In the genomic region with DNA sequence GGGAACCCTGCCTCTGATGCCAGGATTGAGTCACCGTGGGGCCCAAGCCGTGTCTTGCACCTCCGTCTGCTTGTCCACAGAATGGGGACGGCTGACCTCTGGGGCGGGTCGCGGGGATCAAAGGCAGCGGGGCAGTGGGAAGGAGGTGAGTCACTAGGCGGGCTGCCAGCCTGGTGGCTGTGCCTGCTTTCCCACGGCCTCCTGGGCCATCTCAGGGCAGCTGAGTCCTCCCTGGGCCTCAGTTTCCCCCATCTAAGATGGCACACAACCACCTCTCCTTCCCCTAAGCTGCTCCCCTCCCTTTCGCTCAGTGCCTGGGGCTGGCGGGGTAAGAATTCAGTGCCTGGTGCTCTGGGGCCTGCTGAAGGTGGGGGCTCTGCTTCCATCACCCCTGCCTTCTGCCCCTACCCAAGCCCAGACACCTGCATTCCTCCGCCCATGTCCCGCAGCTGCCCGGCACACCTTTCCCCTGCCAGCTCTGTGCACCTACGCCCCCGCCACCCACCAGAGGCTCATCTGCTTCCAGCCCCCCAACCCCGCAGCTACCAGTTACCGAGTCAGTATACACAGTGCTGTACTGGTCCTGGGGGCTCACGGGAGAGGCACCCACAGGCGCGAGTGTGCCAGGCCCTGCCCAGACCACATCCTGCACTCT, we compare ENCODE assay signal across 1 cellular context.
TF ChIP-seq lines count a peak whose summit lies in the region.

No MANE protein-coding gene starts in this region.

TF ChIP-seq in HepG2, 621 proteins besides CTCF, POLR2A, EP300 and RAD21 (continued from another document and continues in another):
- no peak for TF ChIP-seq FLYWCH1 (CRISPR knock-in tag; IDR thresholded peaks at IDR 0.05)
- TF ChIP-seq KDM4B (CRISPR knock-in tag; IDR thresholded peaks at IDR 0.05) = no peak
- no peak for TF ChIP-seq ZNF570 (CRISPR knock-in tag; IDR thresholded peaks at IDR 0.05; ENCODE audit: borderline replicate concordance)
- TF ChIP-seq HMG20A (CRISPR knock-in tag; IDR thresholded peaks at IDR 0.05; ENCODE audit: borderline replicate concordance) = peak; percentile 46; the same call in 1 of the 2 replicates
- TF ChIP-seq SMAD3 (CRISPR knock-in tag; IDR thresholded peaks at IDR 0.05) = no peak
- TF ChIP-seq, protein P1, sequence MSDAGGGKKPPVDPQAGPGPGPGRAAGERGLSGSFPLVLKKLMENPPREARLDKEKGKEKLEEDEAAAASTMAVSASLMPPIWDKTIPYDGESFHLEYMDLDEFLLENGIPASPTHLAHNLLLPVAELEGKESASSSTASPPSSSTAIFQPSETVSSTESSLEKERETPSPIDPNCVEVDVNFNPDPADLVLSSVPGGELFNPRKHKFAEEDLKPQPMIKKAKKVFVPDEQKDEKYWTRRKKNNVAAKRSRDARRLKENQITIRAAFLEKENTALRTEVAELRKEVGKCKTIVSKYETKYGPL (CRISPR knock-in tag; IDR thresholded peaks at IDR 0.05) = no peak
- no peak for TF ChIP-seq TAF1 (CRISPR knock-in tag; IDR thresholded peaks at IDR 0.05)
- no peak for TF ChIP-seq ZNF382 (CRISPR knock-in tag; IDR thresholded peaks at IDR 0.05; ENCODE audit: borderline replicate concordance)
- TF ChIP-seq NCOR1 (IDR thresholded peaks at IDR 0.05; ENCODE audit: borderline replicate concordance, low read length) = no peak
- no peak for TF ChIP-seq ZNF652 (CRISPR knock-in tag; IDR thresholded peaks at IDR 0.05; ENCODE audit: borderline replicate concordance, low read depth)
- no peak for TF ChIP-seq ATM (IDR thresholded peaks at IDR 0.05; ENCODE audit: borderline replicate concordance)
- TF ChIP-seq SAP130 (CRISPR knock-in tag; IDR thresholded peaks at IDR 0.05; ENCODE audit: low read depth) = peak; percentile 44; the same call in 1 of the 2 replicates
- no peak for TF ChIP-seq PTBP1 (IDR thresholded peaks at IDR 0.05; ENCODE audit: low read depth, low read length, poor library complexity, severe bottlenecking)
- peak; percentile 93 for TF ChIP-seq HNRNPL (IDR thresholded peaks at IDR 0.05; ENCODE audit: low read depth, low read length)
- TF ChIP-seq TBL1XR1 (IDR thresholded peaks at IDR 0.05; ENCODE audit: borderline replicate concordance, low read length, partially characterized antibody) = no peak
- TF ChIP-seq, protein P2, sequence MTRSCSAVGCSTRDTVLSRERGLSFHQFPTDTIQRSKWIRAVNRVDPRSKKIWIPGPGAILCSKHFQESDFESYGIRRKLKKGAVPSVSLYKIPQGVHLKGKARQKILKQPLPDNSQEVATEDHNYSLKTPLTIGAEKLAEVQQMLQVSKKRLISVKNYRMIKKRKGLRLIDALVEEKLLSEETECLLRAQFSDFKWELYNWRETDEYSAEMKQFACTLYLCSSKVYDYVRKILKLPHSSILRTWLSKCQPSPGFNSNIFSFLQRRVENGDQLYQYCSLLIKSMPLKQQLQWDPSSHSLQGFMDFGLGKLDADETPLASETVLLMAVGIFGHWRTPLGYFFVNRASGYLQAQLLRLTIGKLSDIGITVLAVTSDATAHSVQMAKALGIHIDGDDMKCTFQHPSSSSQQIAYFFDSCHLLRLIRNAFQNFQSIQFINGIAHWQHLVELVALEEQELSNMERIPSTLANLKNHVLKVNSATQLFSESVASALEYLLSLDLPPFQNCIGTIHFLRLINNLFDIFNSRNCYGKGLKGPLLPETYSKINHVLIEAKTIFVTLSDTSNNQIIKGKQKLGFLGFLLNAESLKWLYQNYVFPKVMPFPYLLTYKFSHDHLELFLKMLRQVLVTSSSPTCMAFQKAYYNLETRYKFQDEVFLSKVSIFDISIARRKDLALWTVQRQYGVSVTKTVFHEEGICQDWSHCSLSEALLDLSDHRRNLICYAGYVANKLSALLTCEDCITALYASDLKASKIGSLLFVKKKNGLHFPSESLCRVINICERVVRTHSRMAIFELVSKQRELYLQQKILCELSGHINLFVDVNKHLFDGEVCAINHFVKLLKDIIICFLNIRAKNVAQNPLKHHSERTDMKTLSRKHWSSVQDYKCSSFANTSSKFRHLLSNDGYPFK (CRISPR knock-in tag; IDR thresholded peaks at IDR 0.05; ENCODE audit: borderline replicate concordance) = no peak
- TF ChIP-seq GATAD2A (CRISPR knock-in tag; IDR thresholded peaks at IDR 0.05) = peak; percentile 70
- TF ChIP-seq NBN (conservative IDR thresholded peaks at IDR 0.05) = no peak
- TF ChIP-seq, protein P3, sequence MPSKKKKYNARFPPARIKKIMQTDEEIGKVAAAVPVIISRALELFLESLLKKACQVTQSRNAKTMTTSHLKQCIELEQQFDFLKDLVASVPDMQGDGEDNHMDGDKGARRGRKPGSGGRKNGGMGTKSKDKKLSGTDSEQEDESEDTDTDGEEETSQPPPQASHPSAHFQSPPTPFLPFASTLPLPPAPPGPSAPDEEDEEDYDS (CRISPR knock-in tag; IDR thresholded peaks at IDR 0.05) = no peak
- no peak for TF ChIP-seq ZNF12 (CRISPR knock-in tag; IDR thresholded peaks at IDR 0.05)
- peak; percentile 78 for TF ChIP-seq TCF7 (IDR thresholded peaks at IDR 0.05; ENCODE audit: low read depth)
- TF ChIP-seq AGO2 (optimal IDR thresholded peaks at IDR 0.05; ENCODE audit: low read depth, low read length) = peak; percentile 53
- TF ChIP-seq, protein P4, sequence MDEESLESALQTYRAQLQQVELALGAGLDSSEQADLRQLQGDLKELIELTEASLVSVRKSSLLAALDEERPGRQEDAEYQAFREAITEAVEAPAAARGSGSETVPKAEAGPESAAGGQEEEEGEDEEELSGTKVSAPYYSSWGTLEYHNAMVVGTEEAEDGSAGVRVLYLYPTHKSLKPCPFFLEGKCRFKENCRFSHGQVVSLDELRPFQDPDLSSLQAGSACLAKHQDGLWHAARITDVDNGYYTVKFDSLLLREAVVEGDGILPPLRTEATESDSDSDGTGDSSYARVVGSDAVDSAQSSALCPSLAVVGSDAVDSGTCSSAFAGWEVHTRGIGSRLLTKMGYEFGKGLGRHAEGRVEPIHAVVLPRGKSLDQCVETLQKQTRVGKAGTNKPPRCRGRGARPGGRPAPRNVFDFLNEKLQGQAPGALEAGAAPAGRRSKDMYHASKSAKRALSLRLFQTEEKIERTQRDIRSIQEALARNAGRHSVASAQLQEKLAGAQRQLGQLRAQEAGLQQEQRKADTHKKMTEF (CRISPR knock-in tag; IDR thresholded peaks at IDR 0.05) = no peak; the same call in 1 of the 2 replicates
- TF ChIP-seq PRPF4 (IDR thresholded peaks at IDR 0.05; ENCODE audit: low read depth, low read length, poor library complexity, severe bottlenecking) = no peak
- TF ChIP-seq, protein P5, sequence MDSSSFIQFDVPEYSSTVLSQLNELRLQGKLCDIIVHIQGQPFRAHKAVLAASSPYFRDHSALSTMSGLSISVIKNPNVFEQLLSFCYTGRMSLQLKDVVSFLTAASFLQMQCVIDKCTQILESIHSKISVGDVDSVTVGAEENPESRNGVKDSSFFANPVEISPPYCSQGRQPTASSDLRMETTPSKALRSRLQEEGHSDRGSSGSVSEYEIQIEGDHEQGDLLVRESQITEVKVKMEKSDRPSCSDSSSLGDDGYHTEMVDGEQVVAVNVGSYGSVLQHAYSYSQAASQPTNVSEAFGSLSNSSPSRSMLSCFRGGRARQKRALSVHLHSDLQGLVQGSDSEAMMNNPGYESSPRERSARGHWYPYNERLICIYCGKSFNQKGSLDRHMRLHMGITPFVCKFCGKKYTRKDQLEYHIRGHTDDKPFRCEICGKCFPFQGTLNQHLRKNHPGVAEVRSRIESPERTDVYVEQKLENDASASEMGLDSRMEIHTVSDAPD (CRISPR knock-in tag; IDR thresholded peaks at IDR 0.05) = no peak
- TF ChIP-seq SP5 (CRISPR knock-in tag; IDR thresholded peaks at IDR 0.05; ENCODE audit: borderline replicate concordance, low read depth) = 0 out of 2 replicates have a peak, but pooled peaks have one; percentile 19
- TF ChIP-seq, protein P6, sequence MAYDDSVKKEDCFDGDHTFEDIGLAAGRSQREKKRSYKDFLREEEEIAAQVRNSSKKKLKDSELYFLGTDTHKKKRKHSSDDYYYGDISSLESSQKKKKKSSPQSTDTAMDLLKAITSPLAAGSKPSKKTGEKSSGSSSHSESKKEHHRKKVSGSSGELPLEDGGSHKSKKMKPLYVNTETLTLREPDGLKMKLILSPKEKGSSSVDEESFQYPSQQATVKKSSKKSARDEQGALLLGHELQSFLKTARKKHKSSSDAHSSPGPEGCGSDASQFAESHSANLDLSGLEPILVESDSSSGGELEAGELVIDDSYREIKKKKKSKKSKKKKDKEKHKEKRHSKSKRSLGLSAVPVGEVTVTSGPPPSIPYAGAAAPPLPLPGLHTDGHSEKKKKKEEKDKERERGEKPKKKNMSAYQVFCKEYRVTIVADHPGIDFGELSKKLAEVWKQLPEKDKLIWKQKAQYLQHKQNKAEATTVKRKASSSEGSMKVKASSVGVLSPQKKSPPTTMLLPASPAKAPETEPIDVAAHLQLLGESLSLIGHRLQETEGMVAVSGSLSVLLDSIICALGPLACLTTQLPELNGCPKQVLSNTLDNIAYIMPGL (CRISPR knock-in tag; IDR thresholded peaks at IDR 0.05; ENCODE audit: borderline replicate concordance in 1 of 2, low read depth in 1 of 2) = no peak
- no peak for TF ChIP-seq PCBP2 (optimal IDR thresholded peaks at IDR 0.05; ENCODE audit: low read depth, low read length, poor library complexity, severe bottlenecking)
- no peak for TF ChIP-seq ZNF724P (CRISPR knock-in tag; IDR thresholded peaks at IDR 0.05; ENCODE audit: borderline replicate concordance)
- TF ChIP-seq, protein P7, sequence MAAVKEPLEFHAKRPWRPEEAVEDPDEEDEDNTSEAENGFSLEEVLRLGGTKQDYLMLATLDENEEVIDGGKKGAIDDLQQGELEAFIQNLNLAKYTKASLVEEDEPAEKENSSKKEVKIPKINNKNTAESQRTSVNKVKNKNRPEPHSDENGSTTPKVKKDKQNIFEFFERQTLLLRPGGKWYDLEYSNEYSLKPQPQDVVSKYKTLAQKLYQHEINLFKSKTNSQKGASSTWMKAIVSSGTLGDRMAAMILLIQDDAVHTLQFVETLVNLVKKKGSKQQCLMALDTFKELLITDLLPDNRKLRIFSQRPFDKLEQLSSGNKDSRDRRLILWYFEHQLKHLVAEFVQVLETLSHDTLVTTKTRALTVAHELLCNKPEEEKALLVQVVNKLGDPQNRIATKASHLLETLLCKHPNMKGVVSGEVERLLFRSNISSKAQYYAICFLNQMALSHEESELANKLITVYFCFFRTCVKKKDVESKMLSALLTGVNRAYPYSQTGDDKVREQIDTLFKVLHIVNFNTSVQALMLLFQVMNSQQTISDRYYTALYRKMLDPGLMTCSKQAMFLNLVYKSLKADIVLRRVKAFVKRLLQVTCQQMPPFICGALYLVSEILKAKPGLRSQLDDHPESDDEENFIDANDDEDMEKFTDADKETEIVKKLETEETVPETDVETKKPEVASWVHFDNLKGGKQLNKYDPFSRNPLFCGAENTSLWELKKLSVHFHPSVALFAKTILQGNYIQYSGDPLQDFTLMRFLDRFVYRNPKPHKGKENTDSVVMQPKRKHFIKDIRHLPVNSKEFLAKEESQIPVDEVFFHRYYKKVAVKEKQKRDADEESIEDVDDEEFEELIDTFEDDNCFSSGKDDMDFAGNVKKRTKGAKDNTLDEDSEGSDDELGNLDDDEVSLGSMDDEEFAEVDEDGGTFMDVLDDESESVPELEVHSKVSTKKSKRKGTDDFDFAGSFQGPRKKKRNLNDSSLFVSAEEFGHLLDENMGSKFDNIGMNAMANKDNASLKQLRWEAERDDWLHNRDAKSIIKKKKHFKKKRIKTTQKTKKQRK (IDR thresholded peaks at IDR 0.05; ENCODE audit: low read length) = no peak
- no peak for TF ChIP-seq ZNF564 (CRISPR knock-in tag; IDR thresholded peaks at IDR 0.05)
- TF ChIP-seq ZNF337 (CRISPR knock-in tag; IDR thresholded peaks at IDR 0.05; ENCODE audit: borderline replicate concordance, low read depth) = no peak
- peak; percentile 74 for TF ChIP-seq RXRB (CRISPR knock-in tag; IDR thresholded peaks at IDR 0.05; ENCODE audit: borderline replicate concordance)
- TF ChIP-seq SIX4 (CRISPR knock-in tag; IDR thresholded peaks at IDR 0.05) = no peak
- no peak for TF ChIP-seq RFX1 (IDR thresholded peaks at IDR 0.05)
- TF ChIP-seq FOSL1 (CRISPR knock-in tag; IDR thresholded peaks at IDR 0.05; ENCODE audit: borderline replicate concordance) = peak; percentile 62; the same call in 1 of the 2 replicates
- no peak for TF ChIP-seq ZBTB42 (CRISPR knock-in tag; IDR thresholded peaks at IDR 0.05)
- TF ChIP-seq POLR2AphosphoS2 (IDR thresholded peaks at IDR 0.05; ENCODE audit: low read depth, low read length) = no peak
- no peak for TF ChIP-seq TOE1 (CRISPR knock-in tag; IDR thresholded peaks at IDR 0.05)
- no peak for TF ChIP-seq ZNF350 (CRISPR knock-in tag; IDR thresholded peaks at IDR 0.05; ENCODE audit: borderline replicate concordance, low read depth)
- TF ChIP-seq, protein P8, sequence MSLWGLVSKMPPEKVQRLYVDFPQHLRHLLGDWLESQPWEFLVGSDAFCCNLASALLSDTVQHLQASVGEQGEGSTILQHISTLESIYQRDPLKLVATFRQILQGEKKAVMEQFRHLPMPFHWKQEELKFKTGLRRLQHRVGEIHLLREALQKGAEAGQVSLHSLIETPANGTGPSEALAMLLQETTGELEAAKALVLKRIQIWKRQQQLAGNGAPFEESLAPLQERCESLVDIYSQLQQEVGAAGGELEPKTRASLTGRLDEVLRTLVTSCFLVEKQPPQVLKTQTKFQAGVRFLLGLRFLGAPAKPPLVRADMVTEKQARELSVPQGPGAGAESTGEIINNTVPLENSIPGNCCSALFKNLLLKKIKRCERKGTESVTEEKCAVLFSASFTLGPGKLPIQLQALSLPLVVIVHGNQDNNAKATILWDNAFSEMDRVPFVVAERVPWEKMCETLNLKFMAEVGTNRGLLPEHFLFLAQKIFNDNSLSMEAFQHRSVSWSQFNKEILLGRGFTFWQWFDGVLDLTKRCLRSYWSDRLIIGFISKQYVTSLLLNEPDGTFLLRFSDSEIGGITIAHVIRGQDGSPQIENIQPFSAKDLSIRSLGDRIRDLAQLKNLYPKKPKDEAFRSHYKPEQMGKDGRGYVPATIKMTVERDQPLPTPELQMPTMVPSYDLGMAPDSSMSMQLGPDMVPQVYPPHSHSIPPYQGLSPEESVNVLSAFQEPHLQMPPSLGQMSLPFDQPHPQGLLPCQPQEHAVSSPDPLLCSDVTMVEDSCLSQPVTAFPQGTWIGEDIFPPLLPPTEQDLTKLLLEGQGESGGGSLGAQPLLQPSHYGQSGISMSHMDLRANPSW (CRISPR knock-in tag; IDR thresholded peaks at IDR 0.05; ENCODE audit: borderline replicate concordance) = no peak
- no peak for TF ChIP-seq KMT2A (CRISPR knock-in tag; IDR thresholded peaks at IDR 0.05)
- TF ChIP-seq, protein P9, sequence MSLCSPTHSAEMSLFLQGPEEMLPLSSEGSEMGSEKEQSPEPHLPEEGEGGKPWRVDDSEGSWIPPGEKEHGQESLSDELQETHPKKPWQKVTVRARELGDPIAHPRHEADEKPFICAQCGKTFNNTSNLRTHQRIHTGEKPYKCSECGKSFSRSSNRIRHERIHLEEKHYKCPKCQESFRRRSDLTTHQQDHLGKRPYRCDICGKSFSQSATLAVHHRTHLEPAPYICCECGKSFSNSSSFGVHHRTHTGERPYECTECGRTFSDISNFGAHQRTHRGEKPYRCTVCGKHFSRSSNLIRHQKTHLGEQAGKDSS (CRISPR knock-in tag; IDR thresholded peaks at IDR 0.05; ENCODE audit: borderline replicate concordance, low read depth) = no peak
- no peak for TF ChIP-seq PHF5A (CRISPR knock-in tag; IDR thresholded peaks at IDR 0.05; ENCODE audit: low read depth, unreplicated experiment)
- TF ChIP-seq, protein P10, sequence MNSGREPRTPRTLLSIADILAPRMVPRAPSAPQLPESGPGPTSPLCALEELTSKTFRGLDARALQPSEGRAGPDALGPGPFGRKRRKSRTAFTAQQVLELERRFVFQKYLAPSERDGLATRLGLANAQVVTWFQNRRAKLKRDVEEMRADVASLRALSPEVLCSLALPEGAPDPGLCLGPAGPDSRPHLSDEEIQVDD (CRISPR knock-in tag; IDR thresholded peaks at IDR 0.05; ENCODE audit: borderline replicate concordance) = no peak
- no peak for TF ChIP-seq HNRNPUL1 (IDR thresholded peaks at IDR 0.05; ENCODE audit: low read depth, low read length)
